Comparison of ENCODE assay signal across 25 cellular contexts in the genomic region with DNA sequence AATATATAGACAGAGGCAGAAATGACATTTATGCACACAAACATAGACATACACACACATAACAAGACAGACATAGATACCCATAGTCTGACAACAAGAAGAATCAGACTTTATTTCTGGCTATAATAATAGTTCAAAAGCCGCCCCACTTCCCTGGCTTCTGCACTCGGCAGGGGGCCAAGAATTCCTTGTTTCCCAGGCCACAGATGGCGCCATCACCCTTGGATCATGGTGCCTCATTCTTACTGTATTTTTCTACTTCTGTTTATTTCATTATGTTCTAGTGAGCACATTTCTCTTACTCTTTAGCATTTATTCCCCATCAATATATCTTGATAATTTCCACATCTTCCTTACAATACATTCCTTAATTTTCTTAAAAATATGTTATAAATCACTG.
DNase-seq lines count a peak whose midpoint lies in the region; FAIRE-seq and TF ChIP-seq lines count a peak whose summit lies in the region.
"Had no signal": no experiment of that assay in that cellular context is flagged by ENCODE, and none has a peak within 500 bp of the region (broad histone marks: within the 10 kb centered on the region; RNA-seq: fewer than 3 reads in every experiment).

No MANE protein-coding gene starts in this region.

- H3K27ac ChIP-seq in C4-2B: no peak overlapping the region
- H3K27ac ChIP-seq: esophagus muscularis mucosa, heart right ventricle, RWPE1, tibial artery, VCaP had no signal

- peak; percentile 11 for FAIRE-seq in H54 (lab: Jason Lieb, UNC)
- FAIRE-seq: GM18507, keratinocyte had no signal

- peak; percentile 18 for TF ChIP-seq CTCF in C4-2B (conservative IDR thresholded peaks at IDR 0.05)
- TF ChIP-seq CTCF in glutamatergic neuron (IDR thresholded peaks at IDR 0.05; ENCODE audit: partially characterized antibody, unreplicated experiment): no peak

- H3K4me3 Mint-ChIP-seq in glutamatergic neuron (ENCODE audit: unreplicated experiment): no peak overlapping the region
- H3K4me3 Mint-ChIP-seq: activated CD4-positive, alpha-beta memory T cell treated with anti-CD3 and anti-CD28 coated beads, Interleukin-2, amount 10 ng/mL, durations not matched to agents 7 days and 5 days; activated naive CD8-positive, alpha-beta T cell; activated T-cell treated with anti-CD3 and anti-CD28 coated beads, Interleukin-2, amount 50 U/mL, for 4 hours; neural crest cell; stimulated activated effector memory CD8-positive, alpha-beta T cell treated with anti-CD3 and anti-CD28 coated beads, Interleukin-12 subunit alpha, Interleukin-12 subunit beta, amount 100 ng/mL, for 72 hours had no signal

- TF ChIP-seq POLR2A in H54 (IDR thresholded peaks at IDR 0.05; ENCODE audit: low read depth, low read length): no peak

- no peak overlapping the region for H3K27ac Mint-ChIP-seq in glutamatergic neuron (ENCODE audit: unreplicated experiment)
- H3K27ac Mint-ChIP-seq: activated CD4-positive, alpha-beta memory T cell treated with anti-CD3 and anti-CD28 coated beads, Interleukin-2, amount 10 ng/mL, durations not matched to agents 7 days and 5 days; activated naive CD8-positive, alpha-beta T cell; stimulated activated effector memory CD8-positive, alpha-beta T cell treated with anti-CD3 and anti-CD28 coated beads, Interleukin-12 subunit alpha, Interleukin-12 subunit beta, amount 100 ng/mL, for 72 hours had no signal

- no peaks in the 10 kb centered on the region for H3K9me3 Mint-ChIP-seq in glutamatergic neuron (ENCODE audit: unreplicated experiment)

- DNase-seq in H54 (ENCODE audit: insufficient read length, low spot score): no peak
- DNase-seq in NCI-H446 treated with DMSO at 0.1 percent for 48 hours (lab: John Stamatoyannopoulos, UW): peak; percentile 81
- peak; percentile 23 for DNase-seq in glutamatergic neuron
- no peak for DNase-seq in MV-4-11 (lab: John Stamatoyannopoulos, UW)
- DNase-seq in SHP77 treated with DMSO at 0.1 percent for 48 hours (lab: John Stamatoyannopoulos, UW): no peak
- DNase-seq in epidermal melanocyte (ENCODE audit: insufficient read length, low spot score): no peak
- DNase-seq in T-helper 2 cell: no peak
- DNase-seq: activated CD4-positive, alpha-beta memory T cell treated with anti-CD3 and anti-CD28 coated beads, Interleukin-2, amount 10 ng/mL, durations not matched to agents 7 days and 5 days; activated T-cell treated with anti-CD3 and anti-CD28 coated beads, Interleukin-2, amount 50 U/mL, for 4 hours; AML-193; dermis blood vessel endothelial cell; heart right ventricle; NCI-H2081 treated with DMSO at 0.1 percent for 48 hours; stimulated activated CD4-positive, alpha-beta T cell treated with anti-CD3 and anti-CD28 coated beads, Interleukin-12 subunit alpha, Interleukin-12 subunit beta, amount 100 ng/mL, for 4 hours; T-helper 1 cell; tibial artery had no signal

- H3K4me1 Mint-ChIP-seq in glutamatergic neuron (ENCODE audit: low read depth, unreplicated experiment): peaks cover 18% of the 10 kb centered on the region
- H3K4me1 Mint-ChIP-seq: activated CD4-positive, alpha-beta memory T cell treated with anti-CD3 and anti-CD28 coated beads, Interleukin-2, amount 10 ng/mL, durations not matched to agents 7 days and 5 days; stimulated activated effector memory CD8-positive, alpha-beta T cell treated with anti-CD3 and anti-CD28 coated beads, Interleukin-12 subunit alpha, Interleukin-12 subunit beta, amount 100 ng/mL, for 72 hours had no signal

- no peaks in the 10 kb centered on the region for H3K36me3 Mint-ChIP-seq in glutamatergic neuron (ENCODE audit: unreplicated experiment)
- H3K36me3 Mint-ChIP-seq: activated naive CD8-positive, alpha-beta T cell; stimulated activated effector memory CD8-positive, alpha-beta T cell treated with anti-CD3 and anti-CD28 coated beads, Interleukin-12 subunit alpha, Interleukin-12 subunit beta, amount 100 ng/mL, for 72 hours had no signal

- no peaks in the 10 kb centered on the region for H3K27me3 Mint-ChIP-seq in glutamatergic neuron (ENCODE audit: unreplicated experiment)
- H3K27me3 Mint-ChIP-seq: activated CD4-positive, alpha-beta memory T cell treated with anti-CD3 and anti-CD28 coated beads, Interleukin-2, amount 10 ng/mL, durations not matched to agents 7 days and 5 days; activated naive CD8-positive, alpha-beta T cell had no signal

Comparison
In these comparisons a context has a peak if more than half of its experiments do, and no peak if none do; other contexts are left out.
1. DNase-seq: peak in NCI-H446 treated with DMSO at 0.1 percent for 48 hours (single experiment) and glutamatergic neuron (single experiment); none in H54 (single experiment), MV-4-11 (single experiment), SHP77 treated with DMSO at 0.1 percent for 48 hours (single experiment), epidermal melanocyte (single experiment) and T-helper 2 cell (0 of 5).